ENCODE assay signal across 1 cellular context in the genomic region with DNA sequence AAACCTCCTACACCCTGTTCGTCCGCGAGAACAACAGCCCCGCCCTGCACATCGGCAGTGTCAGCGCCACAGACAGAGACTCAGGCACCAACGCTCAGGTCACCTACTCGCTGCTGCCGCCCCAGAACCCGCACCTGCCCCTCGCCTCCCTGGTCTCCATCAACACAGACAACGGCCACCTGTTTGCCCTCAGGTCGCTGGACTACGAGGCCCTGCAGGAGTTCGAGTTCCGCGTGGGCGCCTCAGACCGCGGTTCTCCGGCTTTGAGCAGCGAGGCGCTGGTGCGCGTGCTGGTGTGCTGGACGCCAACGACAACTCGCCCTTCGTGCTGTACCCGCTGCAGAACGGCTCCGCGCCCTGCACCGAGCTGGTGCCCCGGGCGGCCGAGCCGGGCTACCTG. TPM values are rescaled to one million over a fixed set of nuclear protein-coding genes. Genes with fewer than 3 reads are reported as not detected.
"Had no signal": no experiment of that assay in that cellular context is flagged by ENCODE, and none has a peak within 500 bp of the region (broad histone marks: within the 10 kb centered on the region; RNA-seq: fewer than 3 reads in every experiment).

No MANE protein-coding gene starts in this region.

RNA-seq across cellular contexts. Expression of gene PCDHB6, which starts 7.5 kb away (rescaled TPM):
- total RNA-seq: vagina had no signal
